Comparison of ENCODE assay signal across 19 cellular contexts in genomic region chr2:190090148-190090547, GRCh38. TPM values are rescaled to one million over a fixed set of nuclear protein-coding genes. Genes with fewer than 3 reads are reported as not detected.
DNase-seq lines count a peak whose midpoint lies in the region; ATAC-seq, FAIRE-seq and TF ChIP-seq lines count a peak whose summit lies in the region.
"Had no signal": no experiment of that assay in that cellular context is flagged by ENCODE, and none has a peak within 500 bp of the region (broad histone marks: within the 10 kb centered on the region; RNA-seq: fewer than 3 reads in every experiment).

No MANE protein-coding gene starts in this region.

- no peaks in the 10 kb centered on the region for H3K27me3 ChIP-seq in GM12878 (replicated peaks in 1 of 2; ENCODE audit: control insufficient read depth in 2 of 2, insufficient read depth in 2 of 2, low read length in 1 of 2)

- DNase-seq in GM12891 (ENCODE audit: insufficient read length, low spot score), result no peak
- no peak for DNase-seq in GM12878 (ENCODE audit: low read depth, low spot score)
- no peak for DNase-seq in activated CD4-positive, CD25-positive, alpha-beta regulatory T cell treated with anti-CD3 and anti-CD28 coated beads, Interleukin-2, amount 50 U/mL, for 72 hours
- DNase-seq in D341Med (ENCODE audit: low spot score), result no peak
- DNase-seq: Caco-2, DMS79, NCI-H1048, NCI-H146, NCI-H2107, NCI-H446, PC-9, SK-N-SH had no signal

- intact Hi-C loops in GM12878 (cut with micrococcal nuclease; ENCODE audit: unreplicated experiment), result no loop called here

- H2AFZ ChIP-seq in GM12878 (ENCODE audit: control insufficient read depth, low read depth, low read length), result no peak overlapping the region; the same call in none of the 2 replicates
- H2AFZ ChIP-seq: PC-9 had no signal

- no peaks in the 10 kb centered on the region for H4K20me1 ChIP-seq in GM12878 (ENCODE audit: control insufficient read depth, insufficient read depth)

- TF ChIP-seq RAD21 in GM12878 (IDR thresholded peaks at IDR 0.05; ENCODE audit: insufficient read depth, low read depth, low read length), result no peak

- FAIRE-seq in GM12891 (lab: Jason Lieb, UNC) (peak; percentile 72), GM12878 (lab: Jason Lieb, UNC) (no peak)

- no peak for TF ChIP-seq CTCF in GM12878 (IDR thresholded peaks at IDR 0.05 in 2 of 3, conservative IDR thresholded peaks at IDR 0.05 in 1 of 3; ENCODE audit: control insufficient read depth in 2 of 3, extremely low read depth in 1 of 3, insufficient read depth in 1 of 3, low read depth in 3 of 3, low read length in 3 of 3)

- TF ChIP-seq POLR2A in GM12891 (IDR thresholded peaks at IDR 0.05; ENCODE audit: low read depth, low read length), result no peak
- TF ChIP-seq POLR2A in GM12878 (IDR thresholded peaks at IDR 0.05; ENCODE audit: low read depth, low read length), result no peak

- BruUV-seq in GM12878 (replicated peaks; lab: Mats Ljungman, UMichigan), result no TSS peak

- H3K9me3 ChIP-seq in GM12878 (replicated peaks; ENCODE audit: control insufficient read depth, insufficient read depth, low read length), result no peaks in the 10 kb centered on the region
- H3K9me3 ChIP-seq: Caco-2, SK-N-SH had no signal

- no peaks in the 10 kb centered on the region for H3K4me1 ChIP-seq in GM12878 (ENCODE audit: control insufficient read depth, insufficient read depth, low read length)

- ATAC-seq in GM21390 (IDR thresholded peaks at IDR 0.05; ENCODE audit: unreplicated experiment), result peak; percentile 50
- peak; percentile 43 for ATAC-seq in HG02981 (IDR thresholded peaks at IDR 0.05; ENCODE audit: unreplicated experiment)
- peak; percentile 60 for ATAC-seq in GM12878
- ATAC-seq in HG03521 (IDR thresholded peaks at IDR 0.05; ENCODE audit: unreplicated experiment), result no peak
- no peak for ATAC-seq in GM19467 (IDR thresholded peaks at IDR 0.05; ENCODE audit: unreplicated experiment)

- CTCF ChIA-PET in GM12878 (lab: Yijun Ruan, JAX), result interaction anchor here (0.7 to 4.2 kb wide), 15 partner anchors 9 to 716 kb away, joined by 3 to 79 read pairs (median 5); partner anchors contain the start of gene HIBCH

- in situ Hi-C loops in GM12878 (cut with MboI), result no loop called here

- H3K79me2 ChIP-seq in GM12878 (ENCODE audit: control insufficient read depth, insufficient read depth, low read length), result no peaks in the 10 kb centered on the region

- no peak overlapping the region for H3K4me2 ChIP-seq in GM12878 (ENCODE audit: control insufficient read depth, insufficient read depth)
- H3K4me2 ChIP-seq: PC-9, SK-N-SH had no signal

- H3K9ac ChIP-seq in GM12878 (ENCODE audit: control insufficient read depth, insufficient read depth, low read length), result no peak overlapping the region
- H3K9ac ChIP-seq: SK-N-SH had no signal

- H3K4me3 ChIP-seq in GM12878, result no peak overlapping the region
- H3K4me3 ChIP-seq: PC-9 had no signal

- H3K36me3 ChIP-seq in GM12878 (ENCODE audit: control insufficient read depth in 2 of 2, insufficient read depth in 2 of 2, low read length in 1 of 2), result no peaks in the 10 kb centered on the region

- RAD21 ChIA-PET in GM12878 (lab: Charles Lee; ENCODE audit: unreplicated experiment), result interaction anchor here (0.9 to 3.4 kb wide), 6 partner anchors 31 to 271 kb away, joined by 3 to 56 read pairs (median 4); a partner anchor contains a TSS

- no peak for TF ChIP-seq EP300 in GM12878 (IDR thresholded peaks at IDR 0.05; ENCODE audit: borderline replicate concordance in 1 of 2, control insufficient read depth in 1 of 2, low read depth in 2 of 2, low read length in 2 of 2)

- SMC1A ChIA-PET in GM12878 (lab: Charles Lee; ENCODE audit: uncharacterized antibody, unreplicated experiment), result interaction anchor here (0.8 to 3.8 kb wide), 12 partner anchors 12 to 287 kb away, joined by 3 to 44 read pairs (median 4); partner anchors contain the start of gene HIBCH

- H3K27ac ChIP-seq in GM12878 (ENCODE audit: control insufficient read depth, insufficient read depth), result no peak overlapping the region
- H3K27ac ChIP-seq: PC-9 had no signal

- POLR2A ChIA-PET in GM12878 (lab: Charles Lee), result interaction anchor here (1.1 kb wide), 1 partner anchor 89 kb away, joined by 4 read pairs; no protein-coding TSS in a partner anchor

- WGBS in GM12878 (ENCODE audit: insufficient coverage, insufficient replicate concordance, low lambda C conversion rate, missing lambda C conversion rate), result 67% methylated on average over 2 of the region's 2 CpGs

TF ChIP-seq in GM12891, 5 proteins besides CTCF, POLR2A, EP300 and RAD21:
- TF ChIP-seq POLR2AphosphoS5 (IDR thresholded peaks at IDR 0.05; ENCODE audit: low read depth, low read length), result no peak
- TF ChIP-seq POU2F2 (IDR thresholded peaks at IDR 0.05; ENCODE audit: low read depth, low read length), result no peak
- no peak for TF ChIP-seq TAF1 (IDR thresholded peaks at IDR 0.05; ENCODE audit: low read depth, low read length)
- TF ChIP-seq SPI1 (IDR thresholded peaks at IDR 0.05; ENCODE audit: low read depth, low read length), result no peak
- TF ChIP-seq PAX5 (IDR thresholded peaks at IDR 0.05; ENCODE audit: insufficient read depth, low read length, severe bottlenecking), result no peak

TF ChIP-seq in GM12878, 131 proteins besides CTCF, POLR2A, EP300 and RAD21:
- no peak for TF ChIP-seq MTA2 (IDR thresholded peaks at IDR 0.05; ENCODE audit: low read depth)
- no peak for TF ChIP-seq NBN (IDR thresholded peaks at IDR 0.05)
- TF ChIP-seq, protein P1, sequence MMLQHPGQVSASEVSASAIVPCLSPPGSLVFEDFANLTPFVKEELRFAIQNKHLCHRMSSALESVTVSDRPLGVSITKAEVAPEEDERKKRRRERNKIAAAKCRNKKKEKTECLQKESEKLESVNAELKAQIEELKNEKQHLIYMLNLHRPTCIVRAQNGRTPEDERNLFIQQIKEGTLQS (IDR thresholded peaks at IDR 0.05; ENCODE audit: borderline replicate concordance, extremely low read depth, low read depth, low read length), result no peak
- TF ChIP-seq RFX5 (IDR thresholded peaks at IDR 0.05; ENCODE audit: low read depth, low read length), result no peak
- TF ChIP-seq MAX (IDR thresholded peaks at IDR 0.05; ENCODE audit: low read depth, low read length), result no peak
- TF ChIP-seq CHD1 (IDR thresholded peaks at IDR 0.05; ENCODE audit: low read depth, low read length), result no peak
- TF ChIP-seq SMAD1 (IDR thresholded peaks at IDR 0.05; ENCODE audit: low read depth, partially characterized antibody), result no peak
- no peak for TF ChIP-seq YBX1 (IDR thresholded peaks at IDR 0.05)
- no peak for TF ChIP-seq ZNF384 (IDR thresholded peaks at IDR 0.05; ENCODE audit: borderline replicate concordance, low read depth, low read length)

RNA-seq across cellular contexts. Expression of gene MSTN, which starts 27.6 kb away (rescaled TPM):
- not detected for polyA plus RNA-seq in GM12891 (2012; ENCODE audit: low read depth, missing spikeins)
- total RNA-seq in GM12878 (2013; cell fraction: nucleolus; rRNA removed), result 0.81 and 1.0 TPM in 2 replicates
- 0.05 TPM in 1 of 2 replicates, not detected in the other for total RNA-seq in GM12878 (2014; rRNA removed)
- not detected in 2 replicates for total RNA-seq in GM12878 (2014; rRNA removed; fragmentation: Illumina TruSeq; extraction: Trizol)
- not detected in 2 replicates for total RNA-seq in GM12878 (2021)
- not detected for polyA plus RNA-seq in GM12878 (2011; ENCODE audit: low read depth)
- polyA plus RNA-seq in GM12878 (2011; rRNA removed), result 0.33 and 0.88 TPM in 2 replicates
- 0.06 TPM in 1 of 2 replicates, not detected in the other for polyA plus RNA-seq in GM12878 (2011; cell fraction: cytosol; rRNA removed)
- 1.2 and 1.6 TPM in 2 replicates for polyA plus RNA-seq in GM12878 (2011; cell fraction: nucleus; rRNA removed)
- polyA plus RNA-seq in GM12878 (2012), result 0.04 TPM in 1 of 2 replicates, not detected in the other
- 0.04 TPM in 1 of 2 replicates, not detected in the other for polyA plus RNA-seq in GM12878 (2014; fragmentation: Illumina TruSeq; extraction: Trizol)
- not detected for polyA plus RNA-seq in GM12878 (2014; fragmentation: Nextera tagmentation; extraction: Ambion mirVana)
- 0.10 TPM in 1 of 2 replicates, not detected in the other for polyA plus RNA-seq in GM12878 (2014; rRNA removed)
- polyA plus RNA-seq in GM12878 (2016; fragmentation: Nextera tagmentation; extraction: Ambion mirVana), result not detected
- polyA minus RNA-seq in GM12878 (2011; rRNA and poly(A)+ RNA removed), result 0.10 and 0.15 TPM in 2 replicates
- not detected in 2 replicates for polyA minus RNA-seq in GM12878 (2011; cell fraction: cytosol; rRNA and poly(A)+ RNA removed)
- polyA minus RNA-seq in GM12878 (2011; cell fraction: nucleus; rRNA and poly(A)+ RNA removed), result 0.24 and 0.29 TPM in 2 replicates
- total RNA-seq: A673, Caco-2, G401, HT-29, PC-9 had no signal

Comparison
In these comparisons a context has a peak if more than half of its experiments do, and no peak if none do; other contexts are left out.
1. ATAC-seq: peak in GM21390 (single experiment), HG02981 (single experiment) and GM12878 (single experiment); none in HG03521 (single experiment) and GM19467 (single experiment).